Comparison of ENCODE assay signal across 1 cellular context in genomic region chr7:39621784-39622411, GRCh38.
TF ChIP-seq lines count a peak whose summit lies in the region.

No MANE protein-coding gene starts in this region.

TF ChIP-seq in SK-N-SH treated with all-trans-retinoic acid at 6 μM for 48 hours, 23 proteins besides CTCF, POLR2A, EP300 and RAD21 (continued from another document):
- TF ChIP-seq, protein P1, sequence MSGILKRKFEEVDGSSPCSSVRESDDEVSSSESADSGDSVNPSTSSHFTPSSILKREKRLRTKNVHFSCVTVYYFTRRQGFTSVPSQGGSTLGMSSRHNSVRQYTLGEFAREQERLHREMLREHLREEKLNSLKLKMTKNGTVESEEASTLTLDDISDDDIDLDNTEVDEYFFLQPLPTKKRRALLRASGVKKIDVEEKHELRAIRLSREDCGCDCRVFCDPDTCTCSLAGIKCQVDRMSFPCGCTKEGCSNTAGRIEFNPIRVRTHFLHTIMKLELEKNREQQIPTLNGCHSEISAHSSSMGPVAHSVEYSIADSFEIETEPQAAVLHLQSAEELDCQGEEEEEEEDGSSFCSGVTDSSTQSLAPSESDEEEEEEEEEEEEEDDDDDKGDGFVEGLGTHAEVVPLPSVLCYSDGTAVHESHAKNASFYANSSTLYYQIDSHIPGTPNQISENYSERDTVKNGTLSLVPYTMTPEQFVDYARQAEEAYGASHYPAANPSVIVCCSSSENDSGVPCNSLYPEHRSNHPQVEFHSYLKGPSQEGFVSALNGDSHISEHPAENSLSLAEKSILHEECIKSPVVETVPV (CRISPR knock-in tag; IDR thresholded peaks at IDR 0.05): no peak
- TF ChIP-seq SNAI2 (CRISPR knock-in tag; IDR thresholded peaks at IDR 0.05) (no peak), CSDC2 (CRISPR knock-in tag; IDR thresholded peaks at IDR 0.05) (no peak)
